Comparison of ENCODE assay signal across 1 cellular context in genomic region chr4:3868146-3868840, GRCh38.
A peak's percentile ranks its signal among the peaks of the same experiment; 100 is the strongest.
TF ChIP-seq lines count a peak whose summit lies in the region.

No MANE protein-coding gene starts in this region.

TF ChIP-seq in HepG2, 621 proteins besides CTCF, POLR2A, EP300 and RAD21 (continued from another document and continues in another):
- TF ChIP-seq ZHX2 (IDR thresholded peaks at IDR 0.05; ENCODE audit: low read depth) (no peak), ZHX2 (CRISPR knock-in tag; IDR thresholded peaks at IDR 0.05; ENCODE audit: borderline replicate concordance) (no peak), SP1 (IDR thresholded peaks at IDR 0.05) (no peak), SP1 (CRISPR knock-in tag; IDR thresholded peaks at IDR 0.05) (no peak), ZNF800 (CRISPR knock-in tag; IDR thresholded peaks at IDR 0.05) (no peak), GATAD1 (CRISPR knock-in tag; IDR thresholded peaks at IDR 0.05) (peak; percentile 43; the same call in 1 of the 2 replicates), FOXK1 (CRISPR knock-in tag; IDR thresholded peaks at IDR 0.05; ENCODE audit: borderline replicate concordance, low read depth) (peak; percentile 48; the same call in 1 of the 2 replicates), RARA (CRISPR knock-in tag; IDR thresholded peaks at IDR 0.05) (0 out of 2 replicates have a peak, but pooled peaks have one; percentile 24), ZNF335 (CRISPR knock-in tag; IDR thresholded peaks at IDR 0.05) (0 out of 2 replicates have a peak, but pooled peaks have one; percentile 37), MIER3 (CRISPR knock-in tag; IDR thresholded peaks at IDR 0.05; ENCODE audit: borderline replicate concordance) (0 out of 2 replicates have a peak, but pooled peaks have one; percentile 43), MIER2 (CRISPR knock-in tag; IDR thresholded peaks at IDR 0.05) (peak; percentile 97), ARID5B (CRISPR knock-in tag; IDR thresholded peaks at IDR 0.05) (peak; percentile 43; the same call in 1 of the 2 replicates), NCOA2 (CRISPR knock-in tag; IDR thresholded peaks at IDR 0.05) (peak; percentile 52), ZBTB34 (CRISPR knock-in tag; IDR thresholded peaks at IDR 0.05) (no peak), ZBTB4 (CRISPR knock-in tag; IDR thresholded peaks at IDR 0.05; ENCODE audit: borderline replicate concordance) (no peak), GMEB1 (CRISPR knock-in tag; IDR thresholded peaks at IDR 0.05; ENCODE audit: borderline replicate concordance) (no peak), HOXA9 (CRISPR knock-in tag; IDR thresholded peaks at IDR 0.05; ENCODE audit: borderline replicate concordance) (0 out of 2 replicates have a peak, but pooled peaks have one; percentile 25), USF2 (IDR thresholded peaks at IDR 0.05; ENCODE audit: low read depth, low read length) (no peak), USF2 (CRISPR knock-in tag; IDR thresholded peaks at IDR 0.05; ENCODE audit: borderline replicate concordance) (no peak), ZNF766 (CRISPR knock-in tag; IDR thresholded peaks at IDR 0.05; ENCODE audit: borderline replicate concordance) (no peak), THAP11 (CRISPR knock-in tag; IDR thresholded peaks at IDR 0.05) (peak; percentile 41; the same call in 1 of the 2 replicates), NFKBIZ (CRISPR knock-in tag; IDR thresholded peaks at IDR 0.05) (peak; percentile 62; the same call in 1 of the 2 replicates), PAWR (CRISPR knock-in tag; IDR thresholded peaks at IDR 0.05; ENCODE audit: borderline replicate concordance) (no peak), HDAC2 (CRISPR knock-in tag; IDR thresholded peaks at IDR 0.05) (peak; percentile 44; the same call in 1 of the 2 replicates), ZNF281 (CRISPR knock-in tag; IDR thresholded peaks at IDR 0.05; ENCODE audit: borderline replicate concordance) (peak; percentile 44; the same call in 1 of the 2 replicates), BORCS8-MEF2B (CRISPR knock-in tag; IDR thresholded peaks at IDR 0.05) (0 out of 2 replicates have a peak, but pooled peaks have one; percentile 43), SALL2 (CRISPR knock-in tag; IDR thresholded peaks at IDR 0.05) (no peak)
